18 cellular contexts compared by ENCODE assay signal in genomic region chr19:7410946-7411345, GRCh38.
"Had no signal": no experiment of that assay in that cellular context is flagged by ENCODE, and none has a peak within 500 bp of the region (broad histone marks: within the 10 kb centered on the region; RNA-seq: fewer than 3 reads in every experiment).

No MANE protein-coding gene starts in this region.

- H3K4me3 ChIP-seq: lung, right atrium auricular region, smooth muscle cell, stomach, testis, upper lobe of right lung had no signal

- H3K27me3 ChIP-seq: right atrium auricular region, stomach, testis, upper lobe of right lung had no signal

- H3K9me3 ChIP-seq: right atrium auricular region, stomach, testis, upper lobe of right lung had no signal

- H3K27ac Mint-ChIP-seq: mesothelial cell of epicardium had no signal

- DNase-seq: activated CD8-positive, alpha-beta memory T cell treated with anti-CD3 and anti-CD28 coated beads for 24 hours; activated effector memory CD4-positive, alpha-beta T cell treated with Interleukin-2 at 50 U/mL for 16 hours; erythroblast; left colon; nephron progenitor cell; stimulated activated CD4-positive, alpha-beta T cell treated with anti-CD3 and anti-CD28 coated beads, Interleukin-4, amount 100 ng/mL, for 4 hours; stimulated activated CD8-positive, alpha-beta memory T cell treated with anti-CD3 and anti-CD28 coated beads, Interleukin-4, amount 100 ng/mL, for 48 hours; stomach; T-helper 1 cell; testis; upper lobe of right lung had no signal

- H3K27me3 Mint-ChIP-seq: progenitor cell of endocrine pancreas had no signal

- H3K27ac ChIP-seq: right atrium auricular region, testis, upper lobe of right lung, VCaP had no signal

- H3K4me3 Mint-ChIP-seq: mesothelial cell of epicardium, nephron progenitor cell had no signal

- H3K4me1 ChIP-seq: right atrium auricular region, testis had no signal

- ATAC-seq: left colon, SK-N-SH treated with all-trans-retinoic acid at 6 μM for 48 hours, upper lobe of right lung had no signal

- H3K36me3 ChIP-seq: right atrium auricular region, upper lobe of right lung had no signal

- H3K9me3 Mint-ChIP-seq: mesothelial cell of epicardium had no signal
